Comparison of ENCODE assay signal across 13 cellular contexts in genomic region chr1:234684854-234685253, GRCh38.
DNase-seq lines count a peak whose midpoint lies in the region; ATAC-seq and TF ChIP-seq lines count a peak whose summit lies in the region.
"Had no signal": no experiment of that assay in that cellular context is flagged by ENCODE, and none has a peak within 500 bp of the region (broad histone marks: within the 10 kb centered on the region; RNA-seq: fewer than 3 reads in every experiment).

No MANE protein-coding gene starts in this region.

- H3K27me3 ChIP-seq in ACC112 (ENCODE audit: insufficient read depth, low read length) (no peaks in the 10 kb centered on the region), right lobe of liver (no peaks in the 10 kb centered on the region), A673 (replicated peaks; ENCODE audit: insufficient read depth, low read depth, low read length, poor library complexity) (no peaks in the 10 kb centered on the region)
- H3K27me3 ChIP-seq: dorsolateral prefrontal cortex had no signal

- H3K36me3 ChIP-seq in ACC112 (ENCODE audit: insufficient read depth, low read length), result 0 out of 2 replicates have a peak, but pooled peaks cover 6% of the 10 kb centered on the region
- H3K36me3 ChIP-seq in right lobe of liver, result no peaks in the 10 kb centered on the region
- no peaks in the 10 kb centered on the region for H3K36me3 ChIP-seq in A673 (ENCODE audit: insufficient read depth, low read length, poor library complexity, severe bottlenecking)

- H3K9me3 ChIP-seq in right lobe of liver (no peaks in the 10 kb centered on the region), A673 (ENCODE audit: low read depth, low read length, poor library complexity, severe bottlenecking) (no peaks in the 10 kb centered on the region)

- WGBS in right lobe of liver (ENCODE audit: insufficient coverage, low coverage, low lambda C conversion rate, missing lambda C conversion rate), result 88% methylated on average over 2 of the region's 2 CpGs

- peak; percentile 8 for DNase-seq in MV-4-11 (lab: John Stamatoyannopoulos, UW)
- peak; percentile 14 for DNase-seq in choroid plexus epithelial cell (ENCODE audit: low read depth)
- DNase-seq in right lobe of liver, result no peak
- no peak for DNase-seq in A673 (ENCODE audit: low spot score)
- DNase-seq in hepatic stellate cell (ENCODE audit: low spot score), result no peak
- DNase-seq in glomerular visceral epithelial cell (ENCODE audit: extremely low spot score), result no peak
- no peak for DNase-seq in DMS114 treated with DMSO at 0.1 percent for 48 hours (lab: John Stamatoyannopoulos, UW; ENCODE audit: unreplicated experiment)
- DNase-seq: activated CD4-positive, CD25-positive, alpha-beta regulatory T cell; activated naive CD8-positive, alpha-beta T cell treated with anti-CD3 and anti-CD28 coated beads for 36 hours; COR-L47; T-helper 2 cell had no signal

- peak overlapping the region; percentile 55 for H3K27ac ChIP-seq in ACC112 (ENCODE audit: low read depth, low read length)
- H3K27ac ChIP-seq in right lobe of liver, result peak overlapping the region in 2 of 3 donors; percentile 12 to 68
- no peak overlapping the region for H3K27ac ChIP-seq in A673 (ENCODE audit: low read depth, low read length, poor library complexity, severe bottlenecking)

- H2AFZ ChIP-seq in ACC112 (ENCODE audit: low read length, unreplicated experiment), result no peak overlapping the region

- TF ChIP-seq CTCF in choroid plexus epithelial cell (conservative IDR thresholded peaks at IDR 0.05; ENCODE audit: low read depth, low read length) (no peak), right lobe of liver (IDR thresholded peaks at IDR 0.05) (no peak), A673 (conservative IDR thresholded peaks at IDR 0.05; ENCODE audit: low read depth, low read length) (no peak)

- H3K4me1 ChIP-seq in ACC112 (ENCODE audit: control insufficient read depth, insufficient read depth, low read length, unreplicated experiment) (peaks cover 22% of the 10 kb centered on the region), right lobe of liver (peaks cover 0 to 14% (median 3%) of the 10 kb centered on the region in 4 donors), A673 (ENCODE audit: insufficient read depth, low read length, poor library complexity, severe bottlenecking) (no peaks in the 10 kb centered on the region)

- peak in 1 of 4 donors; percentile 39 for ATAC-seq in right lobe of liver

- BruUV-seq in A673 (replicated peaks; lab: Mats Ljungman, UMichigan), result no TSS peak

- TF ChIP-seq POLR2A in right lobe of liver (IDR thresholded peaks at IDR 0.05), result no peak

- CTCF ChIA-PET in A673 (lab: Charles Lee), result no interaction called here

- no peaks in the 10 kb centered on the region for H3K79me2 ChIP-seq in ACC112 (ENCODE audit: control insufficient read depth, insufficient read depth, low read length, unreplicated experiment)

- intact Hi-C loops in right lobe of liver (cut with DNase I), result no loop called here
- intact Hi-C loops in A673 (cut with micrococcal nuclease; ENCODE audit: unreplicated experiment), result no loop called here

- POLR2A ChIA-PET in A673 (lab: Charles Lee; ENCODE audit: low non-redundant PET), result no interaction called here

- H3K4me3 ChIP-seq in ACC112 (ENCODE audit: low read depth, low read length) (no peak overlapping the region), choroid plexus epithelial cell (ENCODE audit: low read depth, low read length) (no peak overlapping the region), right lobe of liver (no peak overlapping the region), A673 (ENCODE audit: low read depth, low read length, poor library complexity, severe bottlenecking) (no peak overlapping the region)
- H3K4me3 ChIP-seq: dorsolateral prefrontal cortex had no signal

Comparison
In these comparisons a context has a peak if more than half of its experiments do, and no peak if none do; other contexts are left out.
1. DNase-seq: peak in MV-4-11 (single experiment) and choroid plexus epithelial cell (single experiment); none in right lobe of liver (0 of 3), A673 (single experiment), hepatic stellate cell (single experiment), glomerular visceral epithelial cell (single experiment) and DMS114 treated with DMSO at 0.1 percent for 48 hours (single experiment).